In genomic region chr17:48804936-48805411, GRCh38 we compare ENCODE assay signal across 8 cellular contexts.
DNase-seq lines count a peak whose midpoint lies in the region; ATAC-seq lines count a peak whose summit lies in the region.

No MANE protein-coding gene starts in this region.

- DNase-seq in SIG-M5 treated with dmso at 0.1 percent for 504 hours (lab: John Stamatoyannopoulos, UW; ENCODE audit: unreplicated experiment) (peak; percentile 52), SIG-M5 (lab: John Stamatoyannopoulos, UW) (no peak), NCI-H2107 (lab: John Stamatoyannopoulos, UW) (peak; percentile 29), kidney tubule cell (ENCODE audit: low spot score) (peak; percentile 63)
- peak; percentile 51 for DNase-seq in central memory CD4-positive, alpha-beta T cell
- DNase-seq in stimulated activated CD4-positive, alpha-beta T cell treated with anti-CD3 and anti-CD28 coated beads, Interleukin-4, amount 100 ng/mL, for 24 hours, result peak; percentile 76

- peak; percentile 81 to 88 for ATAC-seq in activated CD4-positive, CD25-positive, alpha-beta regulatory T cell treated with anti-CD3 and anti-CD28 coated beads, Interleukin-2, amount 50 U/mL, for 24 hours
- ATAC-seq in GM18498 (IDR thresholded peaks at IDR 0.05; ENCODE audit: unreplicated experiment), result no peak
